In genomic region chrX:155026727-155027508, GRCh38 we compare ENCODE assay signal across 8 cellular contexts.
DNase-seq lines count a peak whose midpoint lies in the region; ATAC-seq and FAIRE-seq lines count a peak whose summit lies in the region.

A gene with protein sequence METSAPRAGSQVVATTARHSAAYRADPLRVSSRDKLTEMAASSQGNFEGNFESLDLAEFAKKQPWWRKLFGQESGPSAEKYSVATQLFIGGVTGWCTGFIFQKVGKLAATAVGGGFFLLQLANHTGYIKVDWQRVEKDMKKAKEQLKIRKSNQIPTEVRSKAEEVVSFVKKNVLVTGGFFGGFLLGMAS (plus strand): TSS chrX:155026844. CDS start chrX:155026939, 95 bp downstream.

- FAIRE-seq in colon (lab: Jason Lieb, UNC) = peak; percentile 38

- H3K4me1 ChIP-seq in BLaER1 treated with 17β-estradiol and CSF1 and Interleukin-3, amounts not matched to agents 10 nM and 100 nM = peaks cover 0 to 28% (median 13%) of the 10 kb centered on the region in 10 experiments; a peak in 16 of 20 replicates

- peak within 1 kb of the TSS; percentile 88 to 95 (median 93) for H3K9ac ChIP-seq in BLaER1 treated with 17β-estradiol and CSF1 and Interleukin-3, amounts not matched to agents 10 nM and 100 nM

- peak; percentile 91 for ATAC-seq in GM19328 (IDR thresholded peaks at IDR 0.05; ENCODE audit: unreplicated experiment)
- ATAC-seq in HG03469 (IDR thresholded peaks at IDR 0.05; ENCODE audit: unreplicated experiment) = peak; percentile 83

- H3K4me3 ChIP-seq in BLaER1 treated with 17β-estradiol and CSF1 and Interleukin-3, amounts not matched to agents 10 nM and 100 nM = peak within 1 kb of the TSS; percentile 58 to 75 (median 64)

- no peaks in the 10 kb centered on the region for H3K36me3 ChIP-seq in BLaER1 treated with 17β-estradiol and CSF1 and Interleukin-3, amounts not matched to agents 10 nM and 100 nM

- DNase-seq in NCI-H526 (lab: John Stamatoyannopoulos, UW) = peak; percentile 98 to 99
- DNase-seq in activated CD4-positive, alpha-beta T cell treated with anti-CD3 and anti-CD28 coated beads for 48 hours = peak; percentile 93
- peak; percentile 81 to 87 for DNase-seq in stimulated activated CD4-positive, alpha-beta T cell treated with anti-CD3 and anti-CD28 coated beads, Interleukin-1b, Interleukin-23, amount 100 ng/mL, for 4 hours (ENCODE audit: low read depth in 2 of 2)

- H3K4me2 ChIP-seq in BLaER1 treated with 17β-estradiol and CSF1 and Interleukin-3, amounts not matched to agents 10 nM and 100 nM = peak within 1 kb of the TSS; percentile 57 to 83 (median 68)

- peaks cover 28 to 61% (median 46%) of the 10 kb centered on the region in 11 experiments for H3K27me3 ChIP-seq in BLaER1 treated with 17β-estradiol and CSF1 and Interleukin-3, amounts not matched to agents 10 nM and 100 nM
- no peaks in the 10 kb centered on the region for H3K27me3 ChIP-seq in layer of hippocampus (ENCODE audit: control insufficient read depth, insufficient read depth, low read length)

- peaks cover 0 to 5% (median 0%) of the 10 kb centered on the region in 11 experiments; a peak in 3 of 22 replicates for H3K9me3 ChIP-seq in BLaER1 treated with 17β-estradiol and CSF1 and Interleukin-3, amounts not matched to agents 10 nM and 100 nM (replicated peaks in 1 of 11)

- peak within 1 kb of the TSS; percentile 88 to 97 (median 95) for H3K27ac ChIP-seq in BLaER1 treated with 17β-estradiol and CSF1 and Interleukin-3, amounts not matched to agents 10 nM and 100 nM
- peak within 1 kb of the TSS; percentile 86 for H3K27ac ChIP-seq in layer of hippocampus (ENCODE audit: low read depth, low read length)

- peaks cover 0 to 10% (median 0%) of the 10 kb centered on the region in 11 experiments; a peak in 4 of 22 replicates for H4K20me1 ChIP-seq in BLaER1 treated with 17β-estradiol and CSF1 and Interleukin-3, amounts not matched to agents 10 nM and 100 nM

Comparison
In these comparisons a context has a peak if more than half of its experiments do, and no peak if none do; other contexts are left out.
1. Peak in every context shown above with its lines: DNase-seq, ATAC-seq, H3K4me3 ChIP-seq and H3K27ac ChIP-seq.